1 cellular context compared by ENCODE assay signal in genomic region chr5:106639488-106639887, GRCh38.
TF ChIP-seq lines count a peak whose summit lies in the region.

No MANE protein-coding gene starts in this region.

TF ChIP-seq in HepG2, 621 proteins besides CTCF, POLR2A, EP300 and RAD21 (continued from another document):
- TF ChIP-seq ZNF318 (CRISPR knock-in tag; IDR thresholded peaks at IDR 0.05), result no peak
- no peak for TF ChIP-seq ELF3 (CRISPR knock-in tag; IDR thresholded peaks at IDR 0.05)
- TF ChIP-seq MAFK (conservative IDR thresholded peaks at IDR 0.05 in 1 of 2, IDR thresholded peaks at IDR 0.05 in 1 of 2; ENCODE audit: low read length in 2 of 2), result peak; percentile 31 to 60; a peak in 2 of 4 replicates
- peak; percentile 52; the same call in 1 of the 2 replicates for TF ChIP-seq MAFF (IDR thresholded peaks at IDR 0.05; ENCODE audit: low read depth, low read length)
- no peak for TF ChIP-seq HNF4A (CRISPR knock-in tag; IDR thresholded peaks at IDR 0.05)
- no peak for TF ChIP-seq ZNF670 (CRISPR knock-in tag; IDR thresholded peaks at IDR 0.05; ENCODE audit: borderline replicate concordance)
- TF ChIP-seq POLR2G (IDR thresholded peaks at IDR 0.05; ENCODE audit: low read depth, low read length), result no peak
TF ChIP-seq in HepG2: peak in this region for 2.
